9 cellular contexts compared by ENCODE assay signal in genomic region chr3:50122071-50122470, GRCh38. TPM values are rescaled to one million over a fixed set of nuclear protein-coding genes. Genes with fewer than 3 reads are reported as not detected.
DNase-seq lines count a peak whose midpoint lies in the region; ATAC-seq and TF ChIP-seq lines count a peak whose summit lies in the region.
"Had no signal": no experiment of that assay in that cellular context is flagged by ENCODE, and none has a peak within 500 bp of the region (broad histone marks: within the 10 kb centered on the region; RNA-seq: fewer than 3 reads in every experiment).

No MANE protein-coding gene starts in this region.

- intact Hi-C loops in heart right ventricle (cut with DNase I), result loop anchor here in 5 of 10 donors (2.0 to 10.0 kb wide), 4 partner anchors 65 to 153 kb away; partner anchors contain the start of gene LSMEM2 (in 1 of the 5)
- intact Hi-C loops in spleen (cut with DNase I; ENCODE audit: low total_unique reads), result loop anchor here (5.0 to 10.0 kb wide), 2 partner anchors 65 to 153 kb away; partner anchors contain the start of gene LSMEM2

- H3K27ac ChIP-seq in heart right ventricle (no peak overlapping the region), right atrium auricular region (no peak overlapping the region), VCaP (peak overlapping the region; percentile 78; the same call in 1 of the 2 replicates), spleen (peak overlapping the region in 3 of 8 donors; percentile 15 to 48 (median 16))

- H3K27me3 ChIP-seq in heart right ventricle (no peaks in the 10 kb centered on the region), right atrium auricular region (no peaks in the 10 kb centered on the region), spleen (replicated peaks in 1 of 7) (no peaks in the 10 kb centered on the region)

- TF ChIP-seq CTCF in heart right ventricle (IDR thresholded peaks at IDR 0.05) (no peak), right atrium auricular region (IDR thresholded peaks at IDR 0.05) (no peak), VCaP (conservative IDR thresholded peaks at IDR 0.05) (no peak), fibroblast of mammary gland (conservative IDR thresholded peaks at IDR 0.05; ENCODE audit: control insufficient read depth, insufficient read depth, low read depth, low read length) (no peak), spleen (IDR thresholded peaks at IDR 0.05 in 8 of 11, conservative IDR thresholded peaks at IDR 0.05 in 3 of 11) (no peak)

- peak in 6 of 8 donors; percentile 4 to 19 (median 10) for ATAC-seq in heart right ventricle

- H3K4me1 ChIP-seq in heart right ventricle (peaks cover 2 to 32% (median 9%) of the 10 kb centered on the region in 9 donors), right atrium auricular region (peaks cover 0 to 38% of the 10 kb centered on the region in 2 donors), spleen (peaks cover 3 to 59% (median 31%) of the 10 kb centered on the region in 6 donors)

- H3K4me3 ChIP-seq in heart right ventricle (no peak overlapping the region), right atrium auricular region (no peak overlapping the region), fibroblast of mammary gland (ENCODE audit: control insufficient read depth, low read depth, low read length) (no peak overlapping the region), spleen (no peak overlapping the region)
- H3K4me3 ChIP-seq: coronary artery had no signal

- 78 to 86% methylated on average over 2 of the region's 2 CpGs for WGBS in heart right ventricle, 2 donors
- 72 to 92% (median 73%) methylated on average over 2 of the region's 2 CpGs for WGBS in spleen, 5 donors

- peaks cover 2 to 49% (median 38%) of the 10 kb centered on the region in 9 donors for H3K36me3 ChIP-seq in heart right ventricle
- peaks cover 41% of the 10 kb centered on the region for H3K36me3 ChIP-seq in right atrium auricular region
- peaks cover 4 to 66% (median 42%) of the 10 kb centered on the region in 6 donors for H3K36me3 ChIP-seq in spleen

- H3K9me3 ChIP-seq in heart right ventricle (no peaks in the 10 kb centered on the region), right atrium auricular region (no peaks in the 10 kb centered on the region), spleen (no peaks in the 10 kb centered on the region)

- DNase-seq in heart right ventricle (no peak), right atrium auricular region (ENCODE audit: low spot score) (no peak), fibroblast of mammary gland (ENCODE audit: low read depth) (peak; percentile 23), spleen (peak; percentile 25), medulla oblongata (ENCODE audit: extremely low spot score) (no peak), cerebellar nuclear complex (lab: John Stamatoyannopoulos, UW) (no peak)
- no peak for DNase-seq in stimulated activated naive CD4-positive, alpha-beta T cell (lab: John Stamatoyannopoulos, UW)

- TF ChIP-seq POLR2A in spleen (IDR thresholded peaks at IDR 0.05), result no peak

RNA-seq across cellular contexts. Expression of gene SEMA3F, which starts 33.1 kb away (rescaled TPM):
- total RNA-seq in heart right ventricle, result 10 to 100 TPM in 5 of 10 donors, 1 to 10 TPM in 5; 5.1 to 37.2 (median 10.2) TPM
- polyA plus RNA-seq in heart right ventricle, result 10 to 100 TPM; 15.1 to 21.3 TPM
- total RNA-seq in right atrium auricular region, result 10 to 100 TPM in 1 of 2 donors, 1 to 10 TPM in 1; 6.3 to 18.7 TPM
- 100 to 1,000 TPM in 3 of 7 donors, 10 to 100 TPM in 4; 56.1 to 205 (median 98.8) TPM for total RNA-seq in spleen
- polyA plus RNA-seq in spleen, result 10 to 100 TPM; 16.9 to 34.2 (median 31.7) TPM

RNA-seq across cellular contexts. Expression of gene RBM5, which starts 33.4 kb away (rescaled TPM):
- total RNA-seq in heart right ventricle, result 10 to 100 TPM; 46.9 to 67.0 (median 56.8) TPM
- 10 to 100 TPM; 30.2 to 86.3 TPM for polyA plus RNA-seq in heart right ventricle
- total RNA-seq in right atrium auricular region, result 10 to 100 TPM; 58.7 to 75.8 TPM
- 100 to 1,000 TPM; 196 to 381 (median 263) TPM for total RNA-seq in spleen
- 100 to 1,000 TPM in 2 of 3 donors, 10 to 100 TPM in 1; 79.2 to 190 (median 149) TPM for polyA plus RNA-seq in spleen

Comparison
In these comparisons a context has a peak if more than half of its experiments do, and no peak if none do; other contexts are left out.
1. DNase-seq: peak in fibroblast of mammary gland (single experiment) and spleen (single experiment); none in heart right ventricle (0 of 2), right atrium auricular region (single experiment), medulla oblongata (single experiment), stimulated activated naive CD4-positive, alpha-beta T cell (0 of 6) and cerebellar nuclear complex (0 of 2).